ENCODE assay signal across 8 cellular contexts in the genomic region with DNA sequence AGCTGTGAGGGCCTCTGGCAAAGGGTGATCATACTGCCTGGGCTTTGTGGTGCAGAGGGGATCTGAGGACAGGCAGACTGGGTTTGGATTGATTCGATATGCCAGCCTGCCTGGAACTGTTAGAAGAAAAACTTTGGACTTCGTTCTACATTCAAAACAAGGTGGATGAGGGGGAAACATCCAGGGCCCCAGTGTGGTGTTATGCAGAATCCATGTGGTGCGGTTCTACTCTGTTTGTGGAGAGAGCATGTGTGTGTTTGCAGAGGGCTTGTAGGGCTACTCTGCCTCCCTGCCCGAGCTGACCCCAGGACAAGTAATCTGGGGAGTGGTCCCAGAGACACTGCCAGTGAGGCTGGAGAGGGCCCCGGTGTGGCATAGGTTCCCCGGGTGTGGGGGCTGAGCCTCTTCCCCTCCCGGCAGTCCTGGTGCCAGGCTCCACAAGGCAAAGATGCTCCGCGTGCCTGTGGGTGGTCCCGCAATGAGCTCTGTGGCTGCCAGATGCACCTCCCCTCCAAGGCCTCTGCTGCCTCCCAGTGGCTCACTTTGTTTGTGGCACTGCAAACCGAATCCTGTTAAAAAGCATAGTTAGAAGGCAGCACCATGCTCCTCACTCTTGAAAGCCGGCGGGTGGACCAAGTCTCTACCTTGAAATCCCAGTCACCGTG. TPM values are rescaled to one million over a fixed set of nuclear protein-coding genes. Genes with fewer than 3 reads are reported as not detected.
DNase-seq lines count a peak whose midpoint lies in the region; ATAC-seq and TF ChIP-seq lines count a peak whose summit lies in the region.

No MANE protein-coding gene starts in this region.

- no peaks in the 10 kb centered on the region for H3K27me3 Mint-ChIP-seq in osteocyte (ENCODE audit: unreplicated experiment)

- TF ChIP-seq CTCF in OCI-LY1 (IDR thresholded peaks at IDR 0.05; ENCODE audit: low read length) = peak; percentile 96
- peak; percentile 83 for TF ChIP-seq CTCF in osteocyte (IDR thresholded peaks at IDR 0.05)

- peak; percentile 76 for DNase-seq in EL
- peak; percentile 73 for DNase-seq in HT-29 (ENCODE audit: low spot score)
- peak; percentile 45 for DNase-seq in activated naive CD4-positive, alpha-beta T cell treated with anti-CD3 and anti-CD28 coated beads, Interleukin-2, amount 50 U/mL, for 16 hours
- peak; percentile 75 for DNase-seq in glomerular visceral epithelial cell (ENCODE audit: extremely low spot score)
- DNase-seq in osteocyte (ENCODE audit: extremely low spot score, unreplicated experiment) = peak; percentile 91

- H3K27ac Mint-ChIP-seq in osteocyte (ENCODE audit: unreplicated experiment) = no peak overlapping the region

- ATAC-seq in GM21717 (IDR thresholded peaks at IDR 0.05; ENCODE audit: unreplicated experiment) = no peak
- ATAC-seq in GM21360 (IDR thresholded peaks at IDR 0.05; ENCODE audit: unreplicated experiment) = no peak

- no peaks in the 10 kb centered on the region for H3K9me2 ChIP-seq in OCI-LY1 (ENCODE audit: low read depth, low read length)

- H3K9me3 ChIP-seq in OCI-LY1 (ENCODE audit: low read length) = no peaks in the 10 kb centered on the region

- no peak overlapping the region for H3K4me2 ChIP-seq in OCI-LY1 (ENCODE audit: low read length)

- H3K36me3 Mint-ChIP-seq in osteocyte (ENCODE audit: unreplicated experiment) = no peaks in the 10 kb centered on the region

- H4K20me1 ChIP-seq in OCI-LY1 (ENCODE audit: insufficient read depth, low read length) = no peaks in the 10 kb centered on the region

- H3F3A ChIP-seq in OCI-LY1 (ENCODE audit: insufficient read depth, low read length) = no peaks in the 10 kb centered on the region

- H3K9ac ChIP-seq in OCI-LY1 (ENCODE audit: low read length) = no peak overlapping the region

- no peaks in the 10 kb centered on the region for H3K36me3 ChIP-seq in OCI-LY1 (ENCODE audit: insufficient read depth, low read length)

- H3K4me3 Mint-ChIP-seq in osteocyte (ENCODE audit: unreplicated experiment) = no peak overlapping the region

- H3K4me3 ChIP-seq in OCI-LY1 (ENCODE audit: low read depth, low read length, poor library complexity, severe bottlenecking) = no peak overlapping the region

- 0 out of 2 replicates have a peak, but pooled peaks cover 5% of the 10 kb centered on the region for H3K27me3 ChIP-seq in OCI-LY1 (ENCODE audit: insufficient read depth, low read length)

- H3K9me3 Mint-ChIP-seq in osteocyte (ENCODE audit: unreplicated experiment) = no peaks in the 10 kb centered on the region

- H3K27ac ChIP-seq in OCI-LY1 (ENCODE audit: low read depth, low read length, poor library complexity, severe bottlenecking) = no peak overlapping the region

- no peaks in the 10 kb centered on the region for H3K4me1 ChIP-seq in OCI-LY1 (ENCODE audit: insufficient read depth, low read length, severe bottlenecking)

- H2AFZ ChIP-seq in OCI-LY1 (ENCODE audit: low read length) = no peak overlapping the region

- H3K4me1 Mint-ChIP-seq in osteocyte (ENCODE audit: unreplicated experiment) = peaks cover 6% of the 10 kb centered on the region

- H3K79me2 ChIP-seq in OCI-LY1 (ENCODE audit: insufficient read depth, low read length) = no peaks in the 10 kb centered on the region

RNA-seq across cellular contexts. Expression of a gene that starts 22.3 kb away (rescaled TPM):
- total RNA-seq in HT-29 (2014; rRNA removed; shearing (Covaris generic)) = 164 and 177 TPM in 2 replicates
- 66.9 and 72.1 TPM in 2 replicates for total RNA-seq in osteocyte
